8 cellular contexts compared by ENCODE assay signal in the genomic region with DNA sequence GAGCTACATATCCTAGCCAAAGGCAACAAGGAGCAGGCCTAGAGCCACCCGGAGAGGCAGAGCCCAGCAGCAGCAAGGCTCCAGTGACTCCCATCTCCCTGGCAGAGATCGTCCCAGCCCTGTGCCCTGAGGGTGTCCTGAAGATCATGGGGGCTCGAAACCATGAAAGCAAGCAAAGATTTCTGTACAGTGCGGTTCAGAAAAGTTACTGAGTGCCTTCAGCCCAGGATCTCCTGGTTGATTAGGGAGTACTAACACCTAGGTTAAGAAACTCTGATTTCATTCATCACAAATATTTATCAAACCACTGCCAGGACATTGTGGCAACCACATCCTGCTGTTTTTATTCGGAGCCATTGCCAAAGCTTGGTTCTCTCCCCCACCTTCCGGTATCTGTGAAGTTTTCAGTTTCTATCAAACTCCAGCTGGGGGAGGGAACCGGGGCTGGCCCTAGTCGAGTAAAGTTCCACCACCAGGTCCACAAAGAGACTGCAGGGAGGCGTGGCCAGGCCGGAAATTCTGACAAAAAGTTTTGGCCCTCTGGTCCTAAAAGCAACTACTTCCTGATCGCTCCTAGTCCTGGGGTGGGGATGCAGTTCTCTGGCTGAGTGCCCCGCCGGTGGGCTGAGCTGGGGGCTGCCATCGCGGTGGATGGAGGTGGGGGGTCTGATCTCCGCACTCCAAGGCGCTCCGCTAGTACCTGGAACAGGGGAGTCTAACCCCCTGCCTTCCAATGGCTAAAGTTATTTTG. TPM values are rescaled to one million over a fixed set of nuclear protein-coding genes. Genes with fewer than 3 reads are reported as not detected.
DNase-seq lines count a peak whose midpoint lies in the region; FAIRE-seq and TF ChIP-seq lines count a peak whose summit lies in the region.

No MANE protein-coding gene starts in this region.

- no peaks in the 10 kb centered on the region for H3K27me3 Mint-ChIP-seq in astrocyte (ENCODE audit: low read depth, unreplicated experiment)

- H3K36me3 Mint-ChIP-seq in astrocyte (ENCODE audit: low read depth, unreplicated experiment) = peaks cover 3% of the 10 kb centered on the region

- peaks cover 47% of the 10 kb centered on the region for H3K79me2 ChIP-seq in astrocyte (ENCODE audit: insufficient read depth, low read length)
- H3K79me2 ChIP-seq in hepatocyte = peaks cover 49% of the 10 kb centered on the region

- TF ChIP-seq CTCF in GM20000 (IDR thresholded peaks at IDR 0.05; ENCODE audit: extremely low read depth, missing control alignments) (no peak), astrocyte (IDR thresholded peaks at IDR 0.05; ENCODE audit: insufficient read depth, low read depth, low read length) (peak; percentile 6), hepatocyte (IDR thresholded peaks at IDR 0.05; ENCODE audit: poor library complexity) (peak; percentile 19)

- H3K4me1 ChIP-seq in astrocyte (ENCODE audit: insufficient read depth, low read length) (peaks cover 12% of the 10 kb centered on the region), hepatocyte (ENCODE audit: insufficient read depth) (peaks cover 40% of the 10 kb centered on the region)

- peak overlapping the region; percentile 91 for H3K4me2 ChIP-seq in astrocyte (ENCODE audit: low read length)
- H3K4me2 ChIP-seq in hepatocyte = peak overlapping the region; percentile 90

- H3K4me3 Mint-ChIP-seq in astrocyte (ENCODE audit: unreplicated experiment) = peak overlapping the region; percentile 88

- H3K4me3 ChIP-seq in astrocyte (ENCODE audit: insufficient read depth, low read depth, low read length) (peak overlapping the region; percentile 77), hepatocyte (peak overlapping the region; percentile 63)

- no peaks in the 10 kb centered on the region for H3K9me3 ChIP-seq in astrocyte (ENCODE audit: insufficient read depth, low read depth, low read length)
- H3K9me3 ChIP-seq in hepatocyte (ENCODE audit: low read depth) = no peaks in the 10 kb centered on the region

- H2AFZ ChIP-seq in astrocyte (ENCODE audit: low read depth, low read length) (peak overlapping the region; percentile 46), hepatocyte (no peak overlapping the region)

- H3K27ac ChIP-seq in astrocyte (ENCODE audit: low read depth, low read length) (peak overlapping the region; percentile 64), hepatocyte (peak overlapping the region; percentile 90)

- H3K36me3 ChIP-seq in astrocyte (ENCODE audit: insufficient read depth, low read length) = peaks cover 8% of the 10 kb centered on the region
- no peaks in the 10 kb centered on the region for H3K36me3 ChIP-seq in hepatocyte (replicated peaks; ENCODE audit: insufficient read depth, low read depth)

- no peak for FAIRE-seq in astrocyte (lab: Jason Lieb, UNC)

- peaks cover 32% of the 10 kb centered on the region for H3K4me1 Mint-ChIP-seq in astrocyte (ENCODE audit: low read depth, unreplicated experiment)

- peak overlapping the region; percentile 73 for H3K27ac Mint-ChIP-seq in astrocyte (ENCODE audit: unreplicated experiment)

- H3K9ac ChIP-seq in astrocyte (ENCODE audit: low read length) = peak overlapping the region; percentile 81

- H3K9me2 ChIP-seq in hepatocyte (replicated peaks; ENCODE audit: insufficient read depth) = no peaks in the 10 kb centered on the region

- peaks cover 46% of the 10 kb centered on the region for H4K20me1 ChIP-seq in astrocyte (ENCODE audit: insufficient read depth, low read length)
- H4K20me1 ChIP-seq in hepatocyte (ENCODE audit: insufficient read depth, poor library complexity, severe bottlenecking) = peaks cover 27% of the 10 kb centered on the region

- 4% methylated on average over 17 of the region's 18 CpGs for WGBS in hepatocyte (ENCODE audit: low lambda C conversion rate, missing lambda C conversion rate)

- H3K9me3 Mint-ChIP-seq in astrocyte (ENCODE audit: unreplicated experiment) = no peaks in the 10 kb centered on the region

- peak; percentile 89 for DNase-seq in DMS 273 (lab: John Stamatoyannopoulos, UW; ENCODE audit: unreplicated experiment)
- peak; percentile 95 for DNase-seq in GM20000 (ENCODE audit: low spot score)
- peak; percentile 87 for DNase-seq in HS-5 (ENCODE audit: low read depth)
- peak; percentile 65 to 99 (median 85) for DNase-seq in T-helper 2 cell
- DNase-seq in astrocyte (ENCODE audit: low read depth) = peak; percentile 80
- peak; percentile 93 for DNase-seq in hepatocyte (ENCODE audit: low spot score)
- DNase-seq in retina = peak; percentile 47
- DNase-seq in NCI-H1048 (lab: John Stamatoyannopoulos, UW) = no peak

- H3K27me3 ChIP-seq in astrocyte (ENCODE audit: insufficient read depth, low read length) = no peaks in the 10 kb centered on the region
- H3K27me3 ChIP-seq in hepatocyte = no peaks in the 10 kb centered on the region

RNA-seq across cellular contexts. Expression of gene RAB43, which starts 1.2 kb away (rescaled TPM):
- total RNA-seq in astrocyte (34.5 and 35.0 TPM in 2 replicates), hepatocyte (22.2 and 23.5 TPM in 2 replicates)
- 23.2 and 27.1 TPM in 2 replicates for polyA plus RNA-seq in hepatocyte

RNA-seq across cellular contexts. Expression of gene ISY1, which starts 40.4 kb away (rescaled TPM):
- total RNA-seq in astrocyte (26.6 and 29.7 TPM in 2 replicates), hepatocyte (20.1 and 23.0 TPM in 2 replicates)
- polyA plus RNA-seq in hepatocyte = 35.8 and 38.8 TPM in 2 replicates

RNA-seq across cellular contexts. Expression of gene GP9, which starts 59.9 kb away (rescaled TPM):
- total RNA-seq in astrocyte (not detected in 2 replicates), hepatocyte (not detected in 2 replicates)
- polyA plus RNA-seq in hepatocyte = not detected in 2 replicates
